20 cellular contexts compared by ENCODE assay signal in the genomic region with DNA sequence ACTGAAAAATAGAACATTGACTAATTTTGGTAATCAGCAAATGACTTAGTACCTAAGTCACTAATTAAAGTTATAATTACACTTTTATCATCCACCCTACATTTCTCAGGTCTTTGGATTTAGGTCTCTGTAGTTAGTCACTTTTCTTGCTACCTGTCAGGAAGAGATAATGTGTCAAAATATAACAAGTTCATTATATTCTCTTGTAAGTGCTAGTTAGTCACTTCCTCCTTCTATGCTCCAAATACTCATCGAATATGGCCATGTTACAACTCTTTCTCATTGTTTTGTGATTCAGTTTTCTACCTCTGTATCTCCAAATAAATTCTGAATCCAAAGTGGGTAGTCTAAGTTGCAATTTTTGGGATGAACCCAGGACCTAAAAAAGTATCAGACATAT.
DNase-seq lines count a peak whose midpoint lies in the region; ATAC-seq, FAIRE-seq and TF ChIP-seq lines count a peak whose summit lies in the region.
"Had no signal": no experiment of that assay in that cellular context is flagged by ENCODE, and none has a peak within 500 bp of the region (broad histone marks: within the 10 kb centered on the region; RNA-seq: fewer than 3 reads in every experiment).

No MANE protein-coding gene starts in this region.

- H3K4me2 ChIP-seq in K562 (ENCODE audit: insufficient read depth, low read length): no peak overlapping the region
- H3K4me2 ChIP-seq: BLaER1, GM23338 had no signal

- H3K9me3 ChIP-seq in K562 (replicated peaks; ENCODE audit: control insufficient read depth, insufficient read depth, low read depth, low read length) (no peaks in the 10 kb centered on the region), left ventricle myocardium inferior (replicated peaks) (no peaks in the 10 kb centered on the region)
- H3K9me3 ChIP-seq: BLaER1, Caco-2, HAP-1 had no signal

- H3K4me1 ChIP-seq in K562 (replicated peaks in 1 of 2; ENCODE audit: control insufficient read depth in 2 of 2, insufficient read depth in 2 of 2, low read length in 2 of 2) (no peaks in the 10 kb centered on the region; a peak in 1 of 5 replicates), foreskin keratinocyte (peaks cover 14% of the 10 kb centered on the region), left ventricle myocardium inferior (no peaks in the 10 kb centered on the region)
- H3K4me1 ChIP-seq: BLaER1, Caco-2 had no signal

- no peaks in the 10 kb centered on the region for H3K79me2 ChIP-seq in K562 (ENCODE audit: control insufficient read depth, insufficient read depth, low read length)

- no peak overlapping the region for H3K9ac ChIP-seq in K562 (ENCODE audit: insufficient read depth in 1 of 2, low read depth in 2 of 2, low read length in 2 of 2)
- H3K9ac ChIP-seq: BLaER1 had no signal

- FAIRE-seq in K562 (lab: Jason Lieb, UNC): peak; percentile 29
- FAIRE-seq: GM12878, GM19239 had no signal

- DNase-seq in ELR (ENCODE audit: low read depth) (peak; percentile 6), K562 (ENCODE audit: extremely low read depth in 1 of 4, low spot score in 3 of 4) (peak in 2 of 4 experiments; percentile 13 to 14), foreskin keratinocyte (peak in 1 of 2 donors; percentile 26), left ventricle myocardium inferior (no peak), NCI-H1417 (lab: John Stamatoyannopoulos, UW) (no peak)
- DNase-seq in stimulated activated naive CD4-positive, alpha-beta T cell treated with Interleukin-2 at 50 U/mL for 16 hours (lab: John Stamatoyannopoulos, UW): no peak
- DNase-seq: Caco-2; CD4-positive, CD25-positive, alpha-beta regulatory T cell; CD8-positive, alpha-beta T cell; DMS153; DND-41; GDM1; HFFc6 had no signal

- TF ChIP-seq RAD21 in K562 (CRISPR knock-in tag; conservative IDR thresholded peaks at IDR 0.05 in 1 of 2, IDR thresholded peaks at IDR 0.05 in 1 of 2): no peak

- CTCF ChIA-PET in K562 (lab: Yijun Ruan, JAX; ENCODE audit: low intra/inter-chr PET ratio): no interaction called here

- BruUV-seq in K562 (replicated peaks; lab: Mats Ljungman, UMichigan): no TSS peak

- no peak for TF ChIP-seq POLR2A in K562 (conservative IDR thresholded peaks at IDR 0.05)

- no peaks in the 10 kb centered on the region for H3K36me3 ChIP-seq in K562 (ENCODE audit: control insufficient read depth, insufficient read depth, low read length)
- no peaks in the 10 kb centered on the region for H3K36me3 ChIP-seq in left ventricle myocardium inferior
- H3K36me3 ChIP-seq: BLaER1, HAP-1 had no signal

- no peaks in the 10 kb centered on the region for H4K20me1 ChIP-seq in K562 (replicated peaks; ENCODE audit: control insufficient read depth, insufficient read depth, low read length)
- H4K20me1 ChIP-seq: BLaER1 had no signal

- no peaks in the 10 kb centered on the region for H3K27me3 ChIP-seq in K562 (ENCODE audit: control insufficient read depth in 2 of 2, insufficient read depth in 2 of 2, low read length in 2 of 2)
- no peaks in the 10 kb centered on the region for H3K27me3 ChIP-seq in foreskin keratinocyte
- H3K27me3 ChIP-seq in left ventricle myocardium inferior (ENCODE audit: low read depth): no peaks in the 10 kb centered on the region
- H3K27me3 ChIP-seq: BLaER1 had no signal

- peak overlapping the region; percentile 57; the same call in 1 of the 2 replicates for H2AFZ ChIP-seq in K562 (ENCODE audit: low read depth, low read length)
- H2AFZ ChIP-seq: GM23338 had no signal

- in situ Hi-C loops in K562 (cut with MboI): no loop called here

- intact Hi-C loops in K562 (cut with micrococcal nuclease) (no loop called here), left ventricle myocardium inferior (cut with micrococcal nuclease) (no loop called here)

- ATAC-seq in K562 (peak; percentile 33; the same call in 1 of the 3 replicates), foreskin keratinocyte (peak; percentile 56)
- ATAC-seq: CD8-positive, alpha-beta T cell; GM12878; GM23338 had no signal

- H3K9me1 ChIP-seq in K562 (ENCODE audit: control insufficient read depth, insufficient read depth, low read length): no peaks in the 10 kb centered on the region

- WGBS in K562 (ENCODE audit: insufficient coverage, low coverage, missing lambda C conversion rate): 0% methylated on average over 1 of the region's 1 CpG

- H3K27ac ChIP-seq in K562 (ENCODE audit: extremely low read depth, low read depth, low read length) (no peak overlapping the region), foreskin keratinocyte (no peak overlapping the region), left ventricle myocardium inferior (replicated peaks) (no peak overlapping the region)
- H3K27ac ChIP-seq: 22Rv1, BLaER1, C4-2B had no signal

- TF ChIP-seq EP300 in K562 (IDR thresholded peaks at IDR 0.05; ENCODE audit: low read length): no peak

- TF ChIP-seq CTCF in K562 (IDR thresholded peaks at IDR 0.05 in 2 of 3, conservative IDR thresholded peaks at IDR 0.05 in 1 of 3; ENCODE audit: insufficient read depth in 2 of 3, low read depth in 1 of 3, low read length in 3 of 3) (no peak), foreskin keratinocyte (conservative IDR thresholded peaks at IDR 0.05) (no peak), left ventricle myocardium inferior (IDR thresholded peaks at IDR 0.05; ENCODE audit: borderline replicate concordance) (no peak)

- H3K4me3 ChIP-seq in K562 (no peak overlapping the region), left ventricle myocardium inferior (no peak overlapping the region)
- H3K4me3 ChIP-seq: BLaER1, GM12878, GM23338, HAP-1 had no signal

- POLR2A ChIA-PET in K562 (lab: Yijun Ruan, JAX): no interaction called here

TF ChIP-seq in K562, 482 proteins besides CTCF, POLR2A, EP300 and RAD21 (continues in another document):
- peak; percentile 46; the same call in 1 of the 2 replicates for TF ChIP-seq SPI1 (IDR thresholded peaks at IDR 0.05; ENCODE audit: borderline replicate concordance, low read depth, low read length)
- TF ChIP-seq CBFA2T3 (IDR thresholded peaks at IDR 0.05): peak; percentile 41
- peak; percentile 31; the same call in 1 of the 2 replicates for TF ChIP-seq TCF3 (CRISPR knock-in tag; IDR thresholded peaks at IDR 0.05)
- TF ChIP-seq, protein P1, sequence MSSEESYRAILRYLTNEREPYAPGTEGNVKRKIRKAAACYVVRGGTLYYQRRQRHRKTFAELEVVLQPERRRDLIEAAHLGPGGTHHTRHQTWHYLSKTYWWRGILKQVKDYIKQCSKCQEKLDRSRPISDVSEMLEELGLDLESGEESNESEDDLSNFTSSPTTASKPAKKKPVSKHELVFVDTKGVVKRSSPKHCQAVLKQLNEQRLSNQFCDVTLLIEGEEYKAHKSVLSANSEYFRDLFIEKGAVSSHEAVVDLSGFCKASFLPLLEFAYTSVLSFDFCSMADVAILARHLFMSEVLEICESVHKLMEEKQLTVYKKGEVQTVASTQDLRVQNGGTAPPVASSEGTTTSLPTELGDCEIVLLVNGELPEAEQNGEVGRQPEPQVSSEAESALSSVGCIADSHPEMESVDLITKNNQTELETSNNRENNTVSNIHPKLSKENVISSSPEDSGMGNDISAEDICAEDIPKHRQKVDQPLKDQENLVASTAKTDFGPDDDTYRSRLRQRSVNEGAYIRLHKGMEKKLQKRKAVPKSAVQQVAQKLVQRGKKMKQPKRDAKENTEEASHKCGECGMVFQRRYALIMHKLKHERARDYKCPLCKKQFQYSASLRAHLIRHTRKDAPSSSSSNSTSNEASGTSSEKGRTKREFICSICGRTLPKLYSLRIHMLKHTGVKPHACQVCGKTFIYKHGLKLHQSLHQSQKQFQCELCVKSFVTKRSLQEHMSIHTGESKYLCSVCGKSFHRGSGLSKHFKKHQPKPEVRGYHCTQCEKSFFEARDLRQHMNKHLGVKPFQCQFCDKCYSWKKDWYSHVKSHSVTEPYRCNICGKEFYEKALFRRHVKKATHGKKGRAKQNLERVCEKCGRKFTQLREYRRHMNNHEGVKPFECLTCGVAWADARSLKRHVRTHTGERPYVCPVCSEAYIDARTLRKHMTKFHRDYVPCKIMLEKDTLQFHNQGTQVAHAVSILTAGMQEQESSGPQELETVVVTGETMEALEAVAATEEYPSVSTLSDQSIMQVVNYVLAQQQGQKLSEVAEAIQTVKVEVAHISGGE (CRISPR knock-in tag; IDR thresholded peaks at IDR 0.05): no peak
- TF ChIP-seq, protein P2, sequence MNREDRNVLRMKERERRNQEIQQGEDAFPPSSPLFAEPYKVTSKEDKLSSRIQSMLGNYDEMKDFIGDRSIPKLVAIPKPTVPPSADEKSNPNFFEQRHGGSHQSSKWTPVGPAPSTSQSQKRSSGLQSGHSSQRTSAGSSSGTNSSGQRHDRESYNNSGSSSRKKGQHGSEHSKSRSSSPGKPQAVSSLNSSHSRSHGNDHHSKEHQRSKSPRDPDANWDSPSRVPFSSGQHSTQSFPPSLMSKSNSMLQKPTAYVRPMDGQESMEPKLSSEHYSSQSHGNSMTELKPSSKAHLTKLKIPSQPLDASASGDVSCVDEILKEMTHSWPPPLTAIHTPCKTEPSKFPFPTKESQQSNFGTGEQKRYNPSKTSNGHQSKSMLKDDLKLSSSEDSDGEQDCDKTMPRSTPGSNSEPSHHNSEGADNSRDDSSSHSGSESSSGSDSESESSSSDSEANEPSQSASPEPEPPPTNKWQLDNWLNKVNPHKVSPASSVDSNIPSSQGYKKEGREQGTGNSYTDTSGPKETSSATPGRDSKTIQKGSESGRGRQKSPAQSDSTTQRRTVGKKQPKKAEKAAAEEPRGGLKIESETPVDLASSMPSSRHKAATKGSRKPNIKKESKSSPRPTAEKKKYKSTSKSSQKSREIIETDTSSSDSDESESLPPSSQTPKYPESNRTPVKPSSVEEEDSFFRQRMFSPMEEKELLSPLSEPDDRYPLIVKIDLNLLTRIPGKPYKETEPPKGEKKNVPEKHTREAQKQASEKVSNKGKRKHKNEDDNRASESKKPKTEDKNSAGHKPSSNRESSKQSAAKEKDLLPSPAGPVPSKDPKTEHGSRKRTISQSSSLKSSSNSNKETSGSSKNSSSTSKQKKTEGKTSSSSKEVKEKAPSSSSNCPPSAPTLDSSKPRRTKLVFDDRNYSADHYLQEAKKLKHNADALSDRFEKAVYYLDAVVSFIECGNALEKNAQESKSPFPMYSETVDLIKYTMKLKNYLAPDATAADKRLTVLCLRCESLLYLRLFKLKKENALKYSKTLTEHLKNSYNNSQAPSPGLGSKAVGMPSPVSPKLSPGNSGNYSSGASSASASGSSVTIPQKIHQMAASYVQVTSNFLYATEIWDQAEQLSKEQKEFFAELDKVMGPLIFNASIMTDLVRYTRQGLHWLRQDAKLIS (CRISPR knock-in tag; IDR thresholded peaks at IDR 0.05): no peak
- TF ChIP-seq ARID1B (IDR thresholded peaks at IDR 0.05): peak; percentile 35; the same call in 1 of the 2 replicates
- 0 out of 2 replicates have a peak, but pooled peaks have one; percentile 17 for TF ChIP-seq TEAD4 (IDR thresholded peaks at IDR 0.05; ENCODE audit: low read length)
- TF ChIP-seq TEAD4 (CRISPR knock-in tag; IDR thresholded peaks at IDR 0.05; ENCODE audit: borderline replicate concordance): no peak
